ENCODE assay signal across 27 cellular contexts in genomic region chr4:176479745-176480144, GRCh38.
A peak's percentile ranks its signal among the peaks of the same experiment; 100 is the strongest.
DNase-seq lines count a peak whose midpoint lies in the region; ATAC-seq and TF ChIP-seq lines count a peak whose summit lies in the region.
"Had no signal": no experiment of that assay in that cellular context is flagged by ENCODE, and none has a peak within 500 bp of the region (broad histone marks: within the 10 kb centered on the region; RNA-seq: fewer than 3 reads in every experiment).

No MANE protein-coding gene starts in this region.

- no peak overlapping the region for H3K4ac ChIP-seq in neuronal stem cell (ENCODE audit: low read length)

- peak; percentile 41 for ATAC-seq in GM18498 (IDR thresholded peaks at IDR 0.05; ENCODE audit: unreplicated experiment)
- ATAC-seq in GM19351 (IDR thresholded peaks at IDR 0.05; ENCODE audit: unreplicated experiment), result peak; percentile 46
- peak; percentile 58 for ATAC-seq in HG02623 (IDR thresholded peaks at IDR 0.05; ENCODE audit: unreplicated experiment)
- peak; percentile 62 for ATAC-seq in HG03442 (IDR thresholded peaks at IDR 0.05; ENCODE audit: unreplicated experiment)
- ATAC-seq in omental fat pad (ENCODE audit: low FRiP score), result no peak
- ATAC-seq: heart right ventricle, left ventricle myocardium superior, right lobe of liver had no signal

- no peaks in the 10 kb centered on the region for H3K27me3 ChIP-seq in neuronal stem cell (ENCODE audit: control insufficient read depth in 3 of 3, insufficient read depth in 3 of 3, low read depth in 1 of 3, low read length in 3 of 3)
- H3K27me3 ChIP-seq: brain microvascular endothelial cell, heart right ventricle, right lobe of liver had no signal

- H3K36me3 ChIP-seq in neuronal stem cell (replicated peaks in 1 of 2; ENCODE audit: control insufficient read depth in 2 of 2, insufficient read depth in 2 of 2, low read length in 2 of 2), result no peaks in the 10 kb centered on the region
- H3K36me3 ChIP-seq: brain microvascular endothelial cell, heart right ventricle, right lobe of liver had no signal

- H3K14ac ChIP-seq in neuronal stem cell (ENCODE audit: low read length), result no peak overlapping the region

- H3K23ac ChIP-seq in neuronal stem cell (ENCODE audit: low read depth, low read length, poor library complexity), result no peak overlapping the region

- H3K4me1 ChIP-seq in neuronal stem cell (ENCODE audit: control insufficient read depth in 2 of 2, insufficient read depth in 1 of 2, low read depth in 1 of 2, low read length in 2 of 2), result peaks cover 7 to 8% of the 10 kb centered on the region in 2 donors
- H3K4me1 ChIP-seq: right lobe of liver had no signal

- H3K27ac ChIP-seq in neuronal stem cell (replicated peaks; ENCODE audit: low read length), result no peak overlapping the region
- H3K27ac ChIP-seq: brain microvascular endothelial cell, coronary artery, heart right ventricle, right lobe of liver had no signal

- no peak for TF ChIP-seq CTCF in omental fat pad (IDR thresholded peaks at IDR 0.05)

- no peak overlapping the region for H3K4me3 ChIP-seq in neuronal stem cell (ENCODE audit: low read length in 2 of 2)
- H3K4me3 ChIP-seq: coronary artery, heart right ventricle, right lobe of liver had no signal

- H3K79me1 ChIP-seq in neuronal stem cell (ENCODE audit: low read depth, low read length), result no peaks in the 10 kb centered on the region

- H3K9ac ChIP-seq in neuronal stem cell (ENCODE audit: low read depth, low read length, poor library complexity), result no peak overlapping the region

- no peak overlapping the region for H2BK12ac ChIP-seq in neuronal stem cell (ENCODE audit: low read length)

- H2AFZ ChIP-seq in neuronal stem cell (ENCODE audit: low read length), result no peak overlapping the region

- WGBS in neuronal stem cell (ENCODE audit: extremely low coverage in 2 of 2, insufficient read length in 2 of 2, insufficient replicate concordance in 1 of 2), 2 donors, result no CpG with 5 or more reads among the region's 2 CpGs

- H3K9me3 ChIP-seq in neuronal stem cell (replicated peaks in 1 of 2; ENCODE audit: control insufficient read depth in 2 of 2, insufficient read depth in 1 of 2, low read depth in 1 of 2, low read length in 2 of 2), result no peaks in the 10 kb centered on the region
- H3K9me3 ChIP-seq: right lobe of liver had no signal

- DNase-seq in AG20443 (ENCODE audit: low spot score), result no peak
- DNase-seq in 8988T, result no peak
- no peak for DNase-seq in omental fat pad (ENCODE audit: low spot score)
- no peak for DNase-seq in neuronal stem cell (ENCODE audit: low spot score)
- DNase-seq: activated CD4-positive, alpha-beta T cell treated with anti-CD3 and anti-CD28 coated beads, Interleukin-2, amount 50 U/mL, for 48 hours; activated naive CD8-positive, alpha-beta T cell treated with anti-CD3 and anti-CD28 coated beads, Interleukin-2, amount 10 ng/mL, durations not matched to agents 7 days and 5 days; activated T-cell treated with anti-CD3 and anti-CD28 coated beads, Interleukin-2, amount 50 U/mL, for 72 hours; brain microvascular endothelial cell; CD4-positive, CD25-positive, alpha-beta regulatory T cell; DMS153; GF-D8; H7; heart right ventricle; immature natural killer cell; left ventricle myocardium superior; NCI-H187; NCI-H446; nucleus accumbens; right lobe of liver; stimulated activated naive CD4-positive, alpha-beta T cell; SW 1271; trophoblast cell had no signal

- no peak overlapping the region for H4K8ac ChIP-seq in neuronal stem cell (ENCODE audit: low read depth, low read length)

- H3K18ac ChIP-seq in neuronal stem cell (ENCODE audit: low read length), result no peak overlapping the region

- H2BK120ac ChIP-seq in neuronal stem cell (ENCODE audit: low read depth, low read length), result no peak overlapping the region

- no peak overlapping the region for H3K4me2 ChIP-seq in neuronal stem cell (ENCODE audit: insufficient read depth, low read length, poor library complexity, severe bottlenecking)

- H2AK5ac ChIP-seq in neuronal stem cell (ENCODE audit: low read depth, low read length), result no peak overlapping the region

- H2BK5ac ChIP-seq in neuronal stem cell (ENCODE audit: low read length), result no peak overlapping the region

- H4K91ac ChIP-seq in neuronal stem cell (ENCODE audit: low read depth, low read length, poor library complexity), result no peak overlapping the region

- no peak overlapping the region for H2BK15ac ChIP-seq in neuronal stem cell (ENCODE audit: low read length)
